Comparison of ENCODE assay signal across 2 cellular contexts in genomic region chr6:12528581-12529363, GRCh38.
TF ChIP-seq lines count a peak whose summit lies in the region.

No MANE protein-coding gene starts in this region.

TF ChIP-seq in HEK293, 187 proteins besides CTCF, POLR2A, EP300 and RAD21 (continued from another document and continues in another):
- TF ChIP-seq, protein P1, sequence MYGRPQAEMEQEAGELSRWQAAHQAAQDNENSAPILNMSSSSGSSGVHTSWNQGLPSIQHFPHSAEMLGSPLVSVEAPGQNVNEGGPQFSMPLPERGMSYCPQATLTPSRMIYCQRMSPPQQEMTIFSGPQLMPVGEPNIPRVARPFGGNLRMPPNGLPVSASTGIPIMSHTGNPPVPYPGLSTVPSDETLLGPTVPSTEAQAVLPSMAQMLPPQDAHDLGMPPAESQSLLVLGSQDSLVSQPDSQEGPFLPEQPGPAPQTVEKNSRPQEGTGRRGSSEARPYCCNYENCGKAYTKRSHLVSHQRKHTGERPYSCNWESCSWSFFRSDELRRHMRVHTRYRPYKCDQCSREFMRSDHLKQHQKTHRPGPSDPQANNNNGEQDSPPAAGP (tag by site-specific recombination; IDR thresholded peaks at IDR 0.05) = no peak
- no peak for TF ChIP-seq ZNF521 (tag by site-specific recombination; IDR thresholded peaks at IDR 0.05)
- TF ChIP-seq RBAK (tag by site-specific recombination; IDR thresholded peaks at IDR 0.05) = no peak
- TF ChIP-seq ZSCAN30 (tag by site-specific recombination; IDR thresholded peaks at IDR 0.05) = peak; percentile 64; the same call in 1 of the 2 replicates
- TF ChIP-seq ZFHX2 (tag by site-specific recombination; conservative IDR thresholded peaks at IDR 0.05) = 0 out of 2 replicates have a peak, but pooled peaks have one; percentile 19
- no peak for TF ChIP-seq ZBTB20 (tag by site-specific recombination; IDR thresholded peaks at IDR 0.05)
- TF ChIP-seq, protein P2, sequence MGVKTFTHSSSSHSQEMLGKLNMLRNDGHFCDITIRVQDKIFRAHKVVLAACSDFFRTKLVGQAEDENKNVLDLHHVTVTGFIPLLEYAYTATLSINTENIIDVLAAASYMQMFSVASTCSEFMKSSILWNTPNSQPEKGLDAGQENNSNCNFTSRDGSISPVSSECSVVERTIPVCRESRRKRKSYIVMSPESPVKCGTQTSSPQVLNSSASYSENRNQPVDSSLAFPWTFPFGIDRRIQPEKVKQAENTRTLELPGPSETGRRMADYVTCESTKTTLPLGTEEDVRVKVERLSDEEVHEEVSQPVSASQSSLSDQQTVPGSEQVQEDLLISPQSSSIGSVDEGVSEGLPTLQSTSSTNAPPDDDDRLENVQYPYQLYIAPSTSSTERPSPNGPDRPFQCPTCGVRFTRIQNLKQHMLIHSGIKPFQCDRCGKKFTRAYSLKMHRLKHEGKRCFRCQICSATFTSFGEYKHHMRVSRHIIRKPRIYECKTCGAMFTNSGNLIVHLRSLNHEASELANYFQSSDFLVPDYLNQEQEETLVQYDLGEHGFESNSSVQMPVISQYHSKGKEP (tag by site-specific recombination; IDR thresholded peaks at IDR 0.05) = peak; percentile 63; the same call in 1 of the 2 replicates
- TF ChIP-seq ZNF335 (tag by site-specific recombination; conservative IDR thresholded peaks at IDR 0.05) = peak; percentile 55
- TF ChIP-seq OSR2 (tag by site-specific recombination; IDR thresholded peaks at IDR 0.05) = peak; percentile 91
- no peak for TF ChIP-seq YY2 (tag by site-specific recombination; IDR thresholded peaks at IDR 0.05)
- peak; percentile 89 for TF ChIP-seq SCRT2 (tag by site-specific recombination; IDR thresholded peaks at IDR 0.05)
- peak; percentile 98 for TF ChIP-seq TCF7L2 (IDR thresholded peaks at IDR 0.05; ENCODE audit: borderline replicate concordance, low read depth, low read length)
- TF ChIP-seq ZNF580 (tag by site-specific recombination; IDR thresholded peaks at IDR 0.05) = peak; percentile 86
- no peak; the same call in 1 of the 2 replicates for TF ChIP-seq ATF2 (tag by site-specific recombination; IDR thresholded peaks at IDR 0.05; ENCODE audit: low read depth)
- peak; percentile 52; the same call in 1 of the 2 replicates for TF ChIP-seq IKZF3 (tag by site-specific recombination; IDR thresholded peaks at IDR 0.05)
- TF ChIP-seq ZBTB17 (tag by site-specific recombination; IDR thresholded peaks at IDR 0.05) = peak; percentile 31; the same call in 1 of the 2 replicates
- no peak for TF ChIP-seq ZNF133 (tag by site-specific recombination; IDR thresholded peaks at IDR 0.05)
- TF ChIP-seq ZNF560 (tag by site-specific recombination; IDR thresholded peaks at IDR 0.05; ENCODE audit: borderline replicate concordance) = no peak
- TF ChIP-seq ZNF394 (tag by site-specific recombination; IDR thresholded peaks at IDR 0.05; ENCODE audit: borderline replicate concordance) = peak; percentile 31; the same call in 1 of the 2 replicates
- TF ChIP-seq ZNF596 (tag by site-specific recombination; IDR thresholded peaks at IDR 0.05) = 0 out of 2 replicates have a peak, but pooled peaks have one; percentile 6
- 0 out of 2 replicates have a peak, but pooled peaks have one; percentile 38 for TF ChIP-seq ZNF19 (tag by site-specific recombination; IDR thresholded peaks at IDR 0.05; ENCODE audit: low read depth)
- peak; percentile 80 for TF ChIP-seq SP7 (tag by site-specific recombination; IDR thresholded peaks at IDR 0.05)
- TF ChIP-seq ZXDB (tag by site-specific recombination; IDR thresholded peaks at IDR 0.05) = peak; percentile 91
- no peak for TF ChIP-seq SETDB1 (IDR thresholded peaks at IDR 0.05; ENCODE audit: insufficient read length, low read length)
- TF ChIP-seq ZBTB8A (tag by site-specific recombination; IDR thresholded peaks at IDR 0.05) = 0 out of 2 replicates have a peak, but pooled peaks have one; percentile 16
- TF ChIP-seq, protein P3, sequence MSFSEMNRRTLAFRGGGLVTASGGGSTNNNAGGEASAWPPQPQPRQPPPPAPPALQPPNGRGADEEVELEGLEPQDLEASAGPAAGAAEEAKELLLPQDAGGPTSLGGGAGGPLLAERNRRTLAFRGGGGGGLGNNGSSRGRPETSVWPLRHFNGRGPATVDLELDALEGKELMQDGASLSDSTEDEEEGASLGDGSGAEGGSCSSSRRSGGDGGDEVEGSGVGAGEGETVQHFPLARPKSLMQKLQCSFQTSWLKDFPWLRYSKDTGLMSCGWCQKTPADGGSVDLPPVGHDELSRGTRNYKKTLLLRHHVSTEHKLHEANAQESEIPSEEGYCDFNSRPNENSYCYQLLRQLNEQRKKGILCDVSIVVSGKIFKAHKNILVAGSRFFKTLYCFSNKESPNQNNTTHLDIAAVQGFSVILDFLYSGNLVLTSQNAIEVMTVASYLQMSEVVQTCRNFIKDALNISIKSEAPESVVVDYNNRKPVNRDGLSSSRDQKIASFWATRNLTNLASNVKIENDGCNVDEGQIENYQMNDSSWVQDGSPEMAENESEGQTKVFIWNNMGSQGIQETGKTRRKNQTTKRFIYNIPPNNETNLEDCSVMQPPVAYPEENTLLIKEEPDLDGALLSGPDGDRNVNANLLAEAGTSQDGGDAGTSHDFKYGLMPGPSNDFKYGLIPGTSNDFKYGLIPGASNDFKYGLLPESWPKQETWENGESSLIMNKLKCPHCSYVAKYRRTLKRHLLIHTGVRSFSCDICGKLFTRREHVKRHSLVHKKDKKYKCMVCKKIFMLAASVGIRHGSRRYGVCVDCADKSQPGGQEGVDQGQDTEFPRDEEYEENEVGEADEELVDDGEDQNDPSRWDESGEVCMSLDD (tag by site-specific recombination; IDR thresholded peaks at IDR 0.05) = no peak

TF ChIP-seq in SK-N-SH, 30 proteins besides CTCF, POLR2A, EP300 and RAD21 (continued from another document):
- TF ChIP-seq REST (IDR thresholded peaks at IDR 0.05; ENCODE audit: low read depth, low read length) (no peak), GABPA (IDR thresholded peaks at IDR 0.05; ENCODE audit: low read depth) (no peak), GATA2 (CRISPR knock-in tag; IDR thresholded peaks at IDR 0.05) (peak; percentile 94), SIN3A (IDR thresholded peaks at IDR 0.05; ENCODE audit: borderline replicate concordance, low read depth, low read length) (no peak), USF2 (IDR thresholded peaks at IDR 0.05; ENCODE audit: borderline replicate concordance, low read depth, low read length) (no peak), TCF12 (IDR thresholded peaks at IDR 0.05) (peak; percentile 77), ZBTB33 (IDR thresholded peaks at IDR 0.05; ENCODE audit: borderline replicate concordance, low read depth) (no peak), RFX5 (IDR thresholded peaks at IDR 0.05; ENCODE audit: low read length) (no peak), YY1 (IDR thresholded peaks at IDR 0.05; ENCODE audit: low read depth) (no peak), FOXJ3 (CRISPR knock-in tag; IDR thresholded peaks at IDR 0.05) (peak; percentile 90), POLR2AphosphoS5 (IDR thresholded peaks at IDR 0.05; ENCODE audit: low read depth, low read length) (0 out of 2 replicates have a peak, but pooled peaks have one; percentile 27), USF1 (IDR thresholded peaks at IDR 0.05; ENCODE audit: borderline replicate concordance, low read depth) (no peak), NFIC (IDR thresholded peaks at IDR 0.05; ENCODE audit: borderline replicate concordance) (no peak), SMC3 (IDR thresholded peaks at IDR 0.05; ENCODE audit: low read depth, low read length) (no peak), RXRA (IDR thresholded peaks at IDR 0.05; ENCODE audit: borderline replicate concordance, low read depth) (no peak), ELF1 (IDR thresholded peaks at IDR 0.05) (no peak), CHD2 (IDR thresholded peaks at IDR 0.05; ENCODE audit: low read length, partially characterized antibody) (peak; percentile 86), EZH2phosphoT487 (IDR thresholded peaks at IDR 0.05; ENCODE audit: borderline replicate concordance, low read depth) (no peak), TEAD4 (IDR thresholded peaks at IDR 0.05; ENCODE audit: borderline replicate concordance, insufficient read depth) (no peak), RCOR1 (IDR thresholded peaks at IDR 0.05; ENCODE audit: low read length) (peak; percentile 90), NRF1 (IDR thresholded peaks at IDR 0.05; ENCODE audit: low read depth, low read length) (no peak), FOSL2 (IDR thresholded peaks at IDR 0.05; ENCODE audit: borderline replicate concordance, low read depth) (no peak), MEF2A (IDR thresholded peaks at IDR 0.05; ENCODE audit: borderline replicate concordance, low read depth) (no peak), JUND (IDR thresholded peaks at IDR 0.05) (no peak), TAF1 (IDR thresholded peaks at IDR 0.05; ENCODE audit: borderline replicate concordance, low read depth, low read length) (no peak)
- TF ChIP-seq, protein P4, sequence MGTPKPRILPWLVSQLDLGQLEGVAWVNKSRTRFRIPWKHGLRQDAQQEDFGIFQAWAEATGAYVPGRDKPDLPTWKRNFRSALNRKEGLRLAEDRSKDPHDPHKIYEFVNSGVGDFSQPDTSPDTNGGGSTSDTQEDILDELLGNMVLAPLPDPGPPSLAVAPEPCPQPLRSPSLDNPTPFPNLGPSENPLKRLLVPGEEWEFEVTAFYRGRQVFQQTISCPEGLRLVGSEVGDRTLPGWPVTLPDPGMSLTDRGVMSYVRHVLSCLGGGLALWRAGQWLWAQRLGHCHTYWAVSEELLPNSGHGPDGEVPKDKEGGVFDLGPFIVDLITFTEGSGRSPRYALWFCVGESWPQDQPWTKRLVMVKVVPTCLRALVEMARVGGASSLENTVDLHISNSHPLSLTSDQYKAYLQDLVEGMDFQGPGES (IDR thresholded peaks at IDR 0.05; ENCODE audit: low read depth, low read length) = no peak
- TF ChIP-seq, protein P5, sequence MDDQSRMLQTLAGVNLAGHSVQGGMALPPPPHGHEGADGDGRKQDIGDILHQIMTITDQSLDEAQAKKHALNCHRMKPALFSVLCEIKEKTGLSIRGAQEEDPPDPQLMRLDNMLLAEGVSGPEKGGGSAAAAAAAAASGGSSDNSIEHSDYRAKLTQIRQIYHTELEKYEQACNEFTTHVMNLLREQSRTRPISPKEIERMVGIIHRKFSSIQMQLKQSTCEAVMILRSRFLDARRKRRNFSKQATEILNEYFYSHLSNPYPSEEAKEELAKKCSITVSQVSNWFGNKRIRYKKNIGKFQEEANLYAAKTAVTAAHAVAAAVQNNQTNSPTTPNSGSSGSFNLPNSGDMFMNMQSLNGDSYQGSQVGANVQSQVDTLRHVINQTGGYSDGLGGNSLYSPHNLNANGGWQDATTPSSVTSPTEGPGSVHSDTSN (IDR thresholded peaks at IDR 0.05) = peak; percentile 60
